17 cellular contexts compared by ENCODE assay signal in genomic region chr9:128383007-128383753, GRCh38. TPM values are rescaled to one million over a fixed set of nuclear protein-coding genes. Genes with fewer than 3 reads are reported as not detected.
A peak's percentile ranks its signal among the peaks of the same experiment; 100 is the strongest.
DNase-seq lines count a peak whose midpoint lies in the region; ATAC-seq and TF ChIP-seq lines count a peak whose summit lies in the region.
"Had no signal": no experiment of that assay in that cellular context is flagged by ENCODE, and none has a peak within 500 bp of the region (broad histone marks: within the 10 kb centered on the region; RNA-seq: fewer than 3 reads in every experiment).

No MANE protein-coding gene starts in this region.

- peaks cover 98% of the 10 kb centered on the region for H4K20me1 ChIP-seq in neural progenitor cell (ENCODE audit: low read depth)

- no peak for TF ChIP-seq POLR2A in suprapubic skin (IDR thresholded peaks at IDR 0.05)

- H2AFZ ChIP-seq in neural progenitor cell (replicated peaks), result no peak overlapping the region

- H3K4me3 ChIP-seq in endodermal cell (ENCODE audit: low read length) (no peak overlapping the region), neural progenitor cell (peak overlapping the region; percentile 20), suprapubic skin (no peak overlapping the region)
- H3K4me3 ChIP-seq: spleen had no signal

- H3K9me3 ChIP-seq in endodermal cell (ENCODE audit: control insufficient read depth, low read length), result no peaks in the 10 kb centered on the region
- no peaks in the 10 kb centered on the region for H3K9me3 ChIP-seq in neural progenitor cell (ENCODE audit: low read depth)
- no peaks in the 10 kb centered on the region for H3K9me3 ChIP-seq in suprapubic skin
- H3K9me3 ChIP-seq: spleen had no signal

- no peak overlapping the region for H3K27ac Mint-ChIP-seq in endodermal cell
- H3K27ac Mint-ChIP-seq in neural progenitor cell, result peak overlapping the region; percentile 97
- H3K27ac Mint-ChIP-seq: activated naive CD8-positive, alpha-beta T cell treated with anti-CD3 and anti-CD28 coated beads for 36 hours; T-helper 1 cell treated with Interleukin-12 subunit alpha and Interleukin-12 subunit beta and Interleukin-4 antibody, amounts not matched to agents 30 μg/mL and 1 μg/mL, for 36 hours had no signal

- H3K27me3 ChIP-seq in endodermal cell (ENCODE audit: control insufficient read depth, insufficient read depth, low read length, poor library complexity, severe bottlenecking), result no peaks in the 10 kb centered on the region
- H3K27me3 ChIP-seq in neural progenitor cell, result peaks cover 92% of the 10 kb centered on the region
- no peaks in the 10 kb centered on the region for H3K27me3 ChIP-seq in suprapubic skin
- H3K27me3 ChIP-seq: spleen had no signal

- no peak overlapping the region for H3K4me3 Mint-ChIP-seq in endodermal cell
- peak overlapping the region; percentile 76 for H3K4me3 Mint-ChIP-seq in neural progenitor cell
- H3K4me3 Mint-ChIP-seq: activated naive CD8-positive, alpha-beta T cell treated with anti-CD3 and anti-CD28 coated beads for 36 hours; central memory CD8-positive, alpha-beta T cell; T-helper 1 cell treated with Interleukin-12 subunit alpha and Interleukin-12 subunit beta and Interleukin-4 antibody, amounts not matched to agents 30 μg/mL and 1 μg/mL, for 36 hours had no signal

- DNase-seq in DMS79 (lab: John Stamatoyannopoulos, UW) (peak; percentile 90), NCI-H524 (lab: John Stamatoyannopoulos, UW) (peak; percentile 77 to 88), endodermal cell (peak; percentile 85), neural progenitor cell (ENCODE audit: low spot score) (peak; percentile 89), GOT3 (lab: John Stamatoyannopoulos, UW) (no peak), suprapubic skin (ENCODE audit: low spot score in 2 of 2) (no peak)
- DNase-seq: activated CD4-positive, alpha-beta T cell treated with anti-CD3 and anti-CD28 coated beads for 1 hour; activated naive CD8-positive, alpha-beta T cell treated with anti-CD3 and anti-CD28 coated beads for 36 hours; Calu3; MV-4-11; NCI-H526; spleen had no signal

- H3K36me3 Mint-ChIP-seq in endodermal cell (ENCODE audit: low read depth) (peaks cover 40% of the 10 kb centered on the region), neural progenitor cell (peaks cover 19% of the 10 kb centered on the region)

- WGBS in endodermal cell (ENCODE audit: insufficient coverage in 1 of 2, insufficient read length in 1 of 2), 2 experiments, result 44 to 64% methylated on average over 6 to 9 of the region's 9 CpGs
- 82% methylated on average over 9 of the region's 9 CpGs for WGBS in suprapubic skin

- H3K4me1 ChIP-seq in endodermal cell (ENCODE audit: control insufficient read depth, insufficient read depth, low read length) (no peaks in the 10 kb centered on the region), neural progenitor cell (peaks cover 23% of the 10 kb centered on the region), suprapubic skin (no peaks in the 10 kb centered on the region)

- H3K4me1 Mint-ChIP-seq in endodermal cell (peaks cover 13% of the 10 kb centered on the region), neural progenitor cell (peaks cover 77% of the 10 kb centered on the region)
- H3K4me1 Mint-ChIP-seq: activated naive CD8-positive, alpha-beta T cell treated with anti-CD3 and anti-CD28 coated beads for 36 hours had no signal

- no peaks in the 10 kb centered on the region for H3K9me3 Mint-ChIP-seq in endodermal cell
- no peaks in the 10 kb centered on the region for H3K9me3 Mint-ChIP-seq in neural progenitor cell
- H3K9me3 Mint-ChIP-seq: activated naive CD8-positive, alpha-beta T cell treated with anti-CD3 and anti-CD28 coated beads for 36 hours; central memory CD8-positive, alpha-beta T cell; T-helper 1 cell treated with Interleukin-12 subunit alpha and Interleukin-12 subunit beta and Interleukin-4 antibody, amounts not matched to agents 30 μg/mL and 1 μg/mL, for 36 hours had no signal

- no peak for TF ChIP-seq EP300 in suprapubic skin (IDR thresholded peaks at IDR 0.05)

- H3K27ac ChIP-seq in endodermal cell (ENCODE audit: low read depth, low read length), result peak overlapping the region; percentile 98
- no peak overlapping the region for H3K27ac ChIP-seq in neural progenitor cell
- H3K27ac ChIP-seq in suprapubic skin, result no peak overlapping the region
- H3K27ac ChIP-seq: epithelial cell of prostate, spleen had no signal

- H3K9ac ChIP-seq in endodermal cell (ENCODE audit: extremely low read depth, low read length, poor library complexity, severe bottlenecking) (no peak overlapping the region), neural progenitor cell (no peak overlapping the region)

- H3K36me3 ChIP-seq in endodermal cell (ENCODE audit: control insufficient read depth, insufficient read depth, low read length), result peaks cover 52% of the 10 kb centered on the region
- no peaks in the 10 kb centered on the region for H3K36me3 ChIP-seq in neural progenitor cell
- peaks cover 58% of the 10 kb centered on the region for H3K36me3 ChIP-seq in suprapubic skin

- H3F3A ChIP-seq in neural progenitor cell (ENCODE audit: low read depth), result peaks cover 23% of the 10 kb centered on the region

- peak overlapping the region; percentile 73 for H3K4me2 ChIP-seq in neural progenitor cell

- ATAC-seq in GM19351 (IDR thresholded peaks at IDR 0.05; ENCODE audit: unreplicated experiment) (no peak), HG03354 (IDR thresholded peaks at IDR 0.05; ENCODE audit: poor library complexity, severe bottlenecking, unreplicated experiment) (no peak)

- peaks cover 62% of the 10 kb centered on the region for H3K27me3 Mint-ChIP-seq in endodermal cell (ENCODE audit: insufficient read depth)
- H3K27me3 Mint-ChIP-seq in neural progenitor cell (ENCODE audit: insufficient read depth, low read depth), result peaks cover 17% of the 10 kb centered on the region
- H3K27me3 Mint-ChIP-seq: activated naive CD8-positive, alpha-beta T cell treated with anti-CD3 and anti-CD28 coated beads for 36 hours; central memory CD8-positive, alpha-beta T cell had no signal

- TF ChIP-seq CTCF in endodermal cell (conservative IDR thresholded peaks at IDR 0.05), result no peak
- no peak for TF ChIP-seq CTCF in neural progenitor cell (IDR thresholded peaks at IDR 0.05)
- no peak for TF ChIP-seq CTCF in suprapubic skin (IDR thresholded peaks at IDR 0.05)

- no peaks in the 10 kb centered on the region for H3K79me2 ChIP-seq in neural progenitor cell (ENCODE audit: low read depth)

RNA-seq across cellular contexts. Expression of gene URM1, which starts 12.0 kb away (rescaled TPM):
- total RNA-seq in endodermal cell (10 to 100 TPM; 51.5 to 60.4 TPM), neural progenitor cell (ENCODE audit: low replicate concordance) (10.3 and 21.7 TPM in 2 replicates), suprapubic skin (10 to 100 TPM; 30.2 to 37.6 (median 34.0) TPM)
- 46.9 TPM for polyA plus RNA-seq in endodermal cell (2013, experiment 1 of 2)
- 45.0 TPM for polyA plus RNA-seq in endodermal cell (2013, experiment 2 of 2)

RNA-seq across cellular contexts. Expression of gene CERCAM, which starts 37.5 kb away (rescaled TPM):
- total RNA-seq in endodermal cell (10 to 100 TPM; 18.5 to 26.5 TPM), neural progenitor cell (ENCODE audit: low replicate concordance) (2.0 TPM in 1 of 2 replicates, not detected in the other), suprapubic skin (10 to 100 TPM in 2 of 4 donors, 1 to 10 TPM in 2; 3.7 to 26.2 (median 11.3) TPM)
- 51.5 TPM for polyA plus RNA-seq in endodermal cell (2013, experiment 1 of 2)
- 53.6 TPM for polyA plus RNA-seq in endodermal cell (2013, experiment 2 of 2)

RNA-seq across cellular contexts. Expression of gene SLC27A4, which starts 42.9 kb away (rescaled TPM):
- total RNA-seq in endodermal cell, result 10 to 100 TPM; 22.4 to 25.0 TPM
- polyA plus RNA-seq in endodermal cell (2013, experiment 1 of 2), result 23.8 TPM
- 23.5 TPM for polyA plus RNA-seq in endodermal cell (2013, experiment 2 of 2)
- total RNA-seq in neural progenitor cell (ENCODE audit: low replicate concordance), result 4.4 and 8.6 TPM in 2 replicates
- 10 to 100 TPM; 52.0 to 78.1 (median 63.0) TPM for total RNA-seq in suprapubic skin

Comparison
In these comparisons a context has a peak if more than half of its experiments do, and no peak if none do; other contexts are left out.
1. DNase-seq: peak in DMS79 (single experiment), NCI-H524 (2 of 2), endodermal cell (single experiment) and neural progenitor cell (single experiment); none in GOT3 (single experiment) and suprapubic skin (0 of 2).